Comparison of ENCODE assay signal across 29 cellular contexts in genomic region chr1:31906557-31906956, GRCh38.
"Had no signal": no experiment of that assay in that cellular context is flagged by ENCODE, and none has a peak within 500 bp of the region (broad histone marks: within the 10 kb centered on the region; RNA-seq: fewer than 3 reads in every experiment).

No MANE protein-coding gene starts in this region.

- H2AFZ ChIP-seq: neural progenitor cell had no signal

- H3K27me3 Mint-ChIP-seq: stimulated activated naive B cell treated with anti-CD40 and anti-IgM and Interleukin-4, amounts not matched to agents 10 μg/mL and 1 μg/mL and 100 μg/mL, for 72 hours; T-helper 17 cell had no signal

- FAIRE-seq: colon had no signal

- H3K4me3 ChIP-seq: gastrocnemius medialis, neural progenitor cell, right atrium auricular region, smooth muscle cell, stomach, thyroid gland, upper lobe of left lung had no signal

- H3K27me3 ChIP-seq: gastrocnemius medialis, neural progenitor cell, right atrium auricular region, stomach, thyroid gland, upper lobe of left lung had no signal

- H3K4me2 ChIP-seq: neural progenitor cell, smooth muscle cell had no signal

- H3K4me1 Mint-ChIP-seq: neural progenitor cell had no signal

- H3K4me1 ChIP-seq: neural progenitor cell had no signal

- H3K27ac ChIP-seq: epithelial cell of prostate, gastrocnemius medialis, neural progenitor cell, right atrium auricular region, stomach, thyroid gland, upper lobe of left lung, WERI-Rb-1 had no signal

- H3K27ac Mint-ChIP-seq: neural progenitor cell; stimulated activated naive B cell treated with anti-CD40 and anti-IgM and Interleukin-4, amounts not matched to agents 10 μg/mL and 1 μg/mL and 100 μg/mL, for 72 hours had no signal

- H3K9me3 ChIP-seq: gastrocnemius medialis, right atrium auricular region, stomach, thyroid gland, upper lobe of left lung had no signal

- DNase-seq: activated CD4-positive, alpha-beta T cell treated with anti-CD3 and anti-CD28 coated beads for 48 hours; activated CD4-positive, alpha-beta T cell treated with anti-CD3 and anti-CD28 coated beads, Interleukin-2, amount 50 U/mL, for 48 hours; activated CD8-positive, alpha-beta memory T cell treated with anti-CD3 and anti-CD28 coated beads, Interleukin-2, amount 50 U/mL, for 48 hours; activated naive CD4-positive, alpha-beta T cell treated with Interleukin-2 at 50 U/mL for 16 hours; activated T-cell treated with anti-CD3 and anti-CD28 coated beads, Interleukin-2, amount 50 U/mL, for 48 hours; anterior cingulate cortex; dermis blood vessel endothelial cell; effector CD4-positive, alpha-beta T cell; gastrocnemius medialis; glutamatergic neuron; islet precursor cell; left cardiac atrium; mammary epithelial cell; stimulated activated CD4-positive, alpha-beta T cell treated with anti-CD3 and anti-CD28 coated beads, Interleukin-1b, Interleukin-23, amount 100 ng/mL, for 48 hours; stimulated activated CD4-positive, alpha-beta T cell treated with anti-CD3 and anti-CD28 coated beads, Interleukin-4, amount 100 ng/mL, for 4 hours; stimulated activated naive B cell treated with anti-CD40 and anti-IgM and Interleukin-4, amounts not matched to agents 10 μg/mL and 1 μg/mL and 100 μg/mL, for 72 hours; stomach; SW 1271; T-helper 17 cell; T1000; thyroid gland; upper lobe of left lung; WERI-Rb-1 had no signal

- H3K4me3 Mint-ChIP-seq: neural progenitor cell; stimulated activated naive B cell treated with anti-CD40 and anti-IgM and Interleukin-4, amounts not matched to agents 10 μg/mL and 1 μg/mL and 100 μg/mL, for 72 hours; T-helper 17 cell had no signal

- ATAC-seq: activated CD4-positive, CD25-positive, alpha-beta regulatory T cell treated with anti-CD3 and anti-CD28 coated beads, Interleukin-2, amount 50 U/mL, for 24 hours; gastrocnemius medialis; left cardiac atrium; stimulated activated naive B cell treated with anti-CD40 and anti-IgM and Interleukin-4, amounts not matched to agents 10 μg/mL and 1 μg/mL and 100 μg/mL, for 72 hours; T-helper 17 cell had no signal

- H3K9ac ChIP-seq: neural progenitor cell had no signal
